Comparison of ENCODE assay signal across 23 cellular contexts in genomic region chrX:41344053-41344452, GRCh38.
"Had no signal": no experiment of that assay in that cellular context is flagged by ENCODE, and none has a peak within 500 bp of the region (broad histone marks: within the 10 kb centered on the region; RNA-seq: fewer than 3 reads in every experiment).

No MANE protein-coding gene starts in this region.

- ATAC-seq: activated CD8-positive, alpha-beta memory T cell treated with anti-CD3 and anti-CD28 coated beads, Interleukin-2, amount 10 ng/mL, durations not matched to agents 7 days and 5 days; foreskin keratinocyte; left lobe of liver; lower lobe of right lung; sciatic nerve; WTC11 had no signal

- H3K27me3 ChIP-seq: foreskin keratinocyte, neural progenitor cell, tibial artery had no signal

- H3K27ac ChIP-seq: foreskin keratinocyte, lower lobe of right lung, neural progenitor cell, tibial artery had no signal

- DNase-seq: activated CD4-positive, alpha-beta T cell treated with anti-CD3 and anti-CD28 coated beads, Interleukin-2, amount 50 U/mL, for 4 hours; activated CD8-positive, alpha-beta memory T cell treated with anti-CD3 and anti-CD28 coated beads, Interleukin-2, amount 10 ng/mL, durations not matched to agents 7 days and 5 days; activated effector memory CD4-positive, alpha-beta T cell treated with Interleukin-2 at 50 U/mL for 16 hours; activated naive CD4-positive, alpha-beta T cell treated with anti-CD3 and anti-CD28 coated beads, Interleukin-2, amount 10 ng/mL, durations not matched to agents 7 days and 5 days; activated T-cell treated with anti-CD3 and anti-CD28 coated beads for 4 hours; aorta; dermis blood vessel endothelial cell; effector CD8-positive, alpha-beta T cell; foreskin keratinocyte; lower lobe of right lung; naive B cell; posterior cingulate gyrus; small intestine; stimulated activated CD4-positive, alpha-beta T cell treated with anti-CD3 and anti-CD28 coated beads, Interleukin-2, amount 100 ng/mL, for 48 hours; stimulated activated CD8-positive, alpha-beta memory T cell treated with anti-CD3 and anti-CD28 coated beads, Interleukin-4, amount 100 ng/mL, for 48 hours; stimulated activated naive CD4-positive, alpha-beta T cell treated with Interleukin-2 at 50 U/mL for 16 hours; T1000; tibial artery had no signal

- H3K4me1 Mint-ChIP-seq: neural progenitor cell had no signal

- H3K9me3 ChIP-seq: lower lobe of right lung, tibial artery had no signal

- H3K27ac Mint-ChIP-seq: activated CD8-positive, alpha-beta memory T cell treated with anti-CD3 and anti-CD28 coated beads, Interleukin-2, amount 10 ng/mL, durations not matched to agents 7 days and 5 days; activated naive CD4-positive, alpha-beta T cell treated with anti-CD3 and anti-CD28 coated beads, Interleukin-2, amount 10 ng/mL, durations not matched to agents 7 days and 5 days; brain; neural progenitor cell; WTC11 had no signal

- H3K4me3 Mint-ChIP-seq: activated CD8-positive, alpha-beta memory T cell treated with anti-CD3 and anti-CD28 coated beads, Interleukin-2, amount 10 ng/mL, durations not matched to agents 7 days and 5 days; activated naive CD4-positive, alpha-beta T cell treated with anti-CD3 and anti-CD28 coated beads, Interleukin-2, amount 10 ng/mL, durations not matched to agents 7 days and 5 days; brain; neural progenitor cell; WTC11 had no signal

- H3K27me3 Mint-ChIP-seq: activated CD8-positive, alpha-beta memory T cell treated with anti-CD3 and anti-CD28 coated beads, Interleukin-2, amount 10 ng/mL, durations not matched to agents 7 days and 5 days; activated naive CD4-positive, alpha-beta T cell treated with anti-CD3 and anti-CD28 coated beads, Interleukin-2, amount 10 ng/mL, durations not matched to agents 7 days and 5 days; brain; naive B cell had no signal

- H2AFZ ChIP-seq: neural progenitor cell had no signal

- H3K9me3 Mint-ChIP-seq: activated naive CD4-positive, alpha-beta T cell treated with anti-CD3 and anti-CD28 coated beads, Interleukin-2, amount 10 ng/mL, durations not matched to agents 7 days and 5 days; naive B cell; neural progenitor cell; WTC11 had no signal

- H3K9ac ChIP-seq: neural progenitor cell had no signal

- FAIRE-seq: small intestine had no signal

- H3K4me1 ChIP-seq: foreskin keratinocyte had no signal

- H3K4me2 ChIP-seq: neural progenitor cell had no signal

- H3K4me3 ChIP-seq: lower lobe of right lung, neural progenitor cell, tibial artery had no signal
